In genomic region chr12:81668475-81668874, GRCh38 we compare ENCODE assay signal across 8 cellular contexts.
A peak's percentile ranks its signal among the peaks of the same experiment; 100 is the strongest.
DNase-seq lines count a peak whose midpoint lies in the region; ATAC-seq lines count a peak whose summit lies in the region.

No MANE protein-coding gene starts in this region.

- H3K4me3 Mint-ChIP-seq in activated naive CD8-positive, alpha-beta T cell treated with anti-CD3 and anti-CD28 coated beads for 36 hours = no peak overlapping the region

- no peak overlapping the region for H3K4me3 ChIP-seq in skeletal muscle cell (ENCODE audit: low read depth, low read length)

- H3K9me3 Mint-ChIP-seq in activated naive CD8-positive, alpha-beta T cell treated with anti-CD3 and anti-CD28 coated beads for 36 hours = peaks cover 1% of the 10 kb centered on the region

- ATAC-seq in GM19035 (IDR thresholded peaks at IDR 0.05; ENCODE audit: unreplicated experiment) (peak; percentile 82), HG03378 (IDR thresholded peaks at IDR 0.05; ENCODE audit: unreplicated experiment) (peak; percentile 96)

- H3K36me3 Mint-ChIP-seq in activated naive CD8-positive, alpha-beta T cell treated with anti-CD3 and anti-CD28 coated beads for 36 hours = no peaks in the 10 kb centered on the region

- peak overlapping the region; percentile 6 for H3K27ac Mint-ChIP-seq in activated naive CD8-positive, alpha-beta T cell treated with anti-CD3 and anti-CD28 coated beads for 36 hours

- H3K27me3 Mint-ChIP-seq in activated naive CD8-positive, alpha-beta T cell treated with anti-CD3 and anti-CD28 coated beads for 36 hours = peaks cover 12% of the 10 kb centered on the region

- DNase-seq in AG08395 (ENCODE audit: low spot score) (peak; percentile 84), skeletal muscle cell (ENCODE audit: low read depth) (peak; percentile 54), NCI-H146 treated with DMSO at 0.1 percent for 48 hours (lab: John Stamatoyannopoulos, UW; ENCODE audit: unreplicated experiment) (no peak)
- DNase-seq in activated naive CD8-positive, alpha-beta T cell treated with anti-CD3 and anti-CD28 coated beads for 36 hours = peak; percentile 25
- DNase-seq in central memory CD4-positive, alpha-beta T cell = no peak
- no peak for DNase-seq in effector CD4-positive, alpha-beta T cell

- H3K4me1 Mint-ChIP-seq in activated naive CD8-positive, alpha-beta T cell treated with anti-CD3 and anti-CD28 coated beads for 36 hours = peaks cover 10% of the 10 kb centered on the region

Comparison
In these comparisons a context has a peak if more than half of its experiments do, and no peak if none do; other contexts are left out.
1. DNase-seq: peak in AG08395 (single experiment), activated naive CD8-positive, alpha-beta T cell treated with anti-CD3 and anti-CD28 coated beads for 36 hours (single experiment) and skeletal muscle cell (single experiment); none in central memory CD4-positive, alpha-beta T cell (single experiment), effector CD4-positive, alpha-beta T cell (single experiment) and NCI-H146 treated with DMSO at 0.1 percent for 48 hours (single experiment).